Comparison of ENCODE assay signal across 10 cellular contexts in genomic region chr5:56142620-56143431, GRCh38.
A peak's percentile ranks its signal among the peaks of the same experiment; 100 is the strongest.
DNase-seq lines count a peak whose midpoint lies in the region; ATAC-seq and TF ChIP-seq lines count a peak whose summit lies in the region.
"Had no signal": no experiment of that assay in that cellular context is flagged by ENCODE, and none has a peak within 500 bp of the region (broad histone marks: within the 10 kb centered on the region; RNA-seq: fewer than 3 reads in every experiment).

No MANE protein-coding gene starts in this region.

- H3K4me1 ChIP-seq in CD8-positive, alpha-beta memory T cell (ENCODE audit: insufficient read depth, low read length) = peaks cover 49% of the 10 kb centered on the region

- H3K27me3 ChIP-seq in CD8-positive, alpha-beta memory T cell (ENCODE audit: insufficient read depth, low read length, poor library complexity, severe bottlenecking) = no peaks in the 10 kb centered on the region

- H3K36me3 Mint-ChIP-seq in CD8-positive, alpha-beta memory T cell = no peaks in the 10 kb centered on the region
- peaks cover 0 to 11% of the 10 kb centered on the region in 2 donors for H3K36me3 Mint-ChIP-seq in activated naive CD4-positive, alpha-beta T cell treated with anti-CD3 and anti-CD28 coated beads, Interleukin-2, amount 50 U/mL, for 72 hours
- H3K36me3 Mint-ChIP-seq in WTC11 = no peaks in the 10 kb centered on the region
- H3K36me3 Mint-ChIP-seq: mesothelial cell of epicardium had no signal

- H3K27ac Mint-ChIP-seq in CD8-positive, alpha-beta memory T cell = peak overlapping the region in 1 of 8 donors; percentile 30
- peak overlapping the region; percentile 13 to 16 for H3K27ac Mint-ChIP-seq in activated naive CD4-positive, alpha-beta T cell treated with anti-CD3 and anti-CD28 coated beads, Interleukin-2, amount 50 U/mL, for 72 hours
- H3K27ac Mint-ChIP-seq in WTC11 = no peak overlapping the region
- H3K27ac Mint-ChIP-seq: mesothelial cell of epicardium had no signal

- peak overlapping the region; percentile 25 for H3K4me3 ChIP-seq in CD8-positive, alpha-beta memory T cell (ENCODE audit: low read length)

- peak; percentile 77 for ATAC-seq in HG03060 (IDR thresholded peaks at IDR 0.05; ENCODE audit: low read depth, unreplicated experiment)
- peak; percentile 86 to 90 for ATAC-seq in activated naive CD4-positive, alpha-beta T cell treated with anti-CD3 and anti-CD28 coated beads, Interleukin-2, amount 50 U/mL, for 72 hours
- no peak for ATAC-seq in WTC11

- CTCF ChIA-PET in CD8-positive, alpha-beta memory T cell (lab: Charles Lee) = no interaction called here
- CTCF ChIA-PET in WTC11 (lab: Charles Lee) = no interaction called here

- POLR2A ChIA-PET in CD8-positive, alpha-beta memory T cell (lab: Charles Lee) = no interaction called here
- POLR2A ChIA-PET in WTC11 (lab: Charles Lee) = no interaction called here

- no peak for DNase-seq in CD8-positive, alpha-beta memory T cell
- DNase-seq in GM19238 (ENCODE audit: insufficient read length, low spot score) = peak; percentile 35
- DNase-seq in activated naive CD4-positive, alpha-beta T cell treated with anti-CD3 and anti-CD28 coated beads, Interleukin-2, amount 50 U/mL, for 72 hours (ENCODE audit: low spot score in 2 of 2) = no peak
- DNase-seq in WTC11 (ENCODE audit: low spot score) = no peak
- DNase-seq in foreskin melanocyte = no peak
- DNase-seq in NCI-H510A (lab: John Stamatoyannopoulos, UW) = no peak
- DNase-seq in C1 segment of cervical spinal cord (lab: John Stamatoyannopoulos, UW) = no peak
- DNase-seq: cortex of kidney had no signal

- H3K4me1 Mint-ChIP-seq in CD8-positive, alpha-beta memory T cell = peaks cover 2 to 4% (median 2%) of the 10 kb centered on the region in 3 donors
- no peaks in the 10 kb centered on the region for H3K4me1 Mint-ChIP-seq in WTC11

- H3K27me3 Mint-ChIP-seq in CD8-positive, alpha-beta memory T cell = peaks cover 0 to 3% of the 10 kb centered on the region in 2 donors
- no peaks in the 10 kb centered on the region for H3K27me3 Mint-ChIP-seq in WTC11 (ENCODE audit: low read depth)

- H3K4me3 Mint-ChIP-seq in CD8-positive, alpha-beta memory T cell = no peak overlapping the region
- no peak overlapping the region for H3K4me3 Mint-ChIP-seq in WTC11
- H3K4me3 Mint-ChIP-seq: mesothelial cell of epicardium had no signal

- H3K36me3 ChIP-seq in CD8-positive, alpha-beta memory T cell (ENCODE audit: insufficient read depth, low read length) = no peaks in the 10 kb centered on the region

- no peaks in the 10 kb centered on the region for H3K9me3 Mint-ChIP-seq in CD8-positive, alpha-beta memory T cell
- peaks cover 5 to 11% of the 10 kb centered on the region in 2 donors for H3K9me3 Mint-ChIP-seq in activated naive CD4-positive, alpha-beta T cell treated with anti-CD3 and anti-CD28 coated beads, Interleukin-2, amount 50 U/mL, for 72 hours
- no peaks in the 10 kb centered on the region for H3K9me3 Mint-ChIP-seq in WTC11
- H3K9me3 Mint-ChIP-seq: mesothelial cell of epicardium had no signal

- no peak overlapping the region for H3K27ac ChIP-seq in CD8-positive, alpha-beta memory T cell (ENCODE audit: low read depth, low read length)

- no peak for TF ChIP-seq CTCF in WTC11 (IDR thresholded peaks at IDR 0.05)

- no peaks in the 10 kb centered on the region for H3K9me3 ChIP-seq in CD8-positive, alpha-beta memory T cell (ENCODE audit: low read length)

TF ChIP-seq in WTC11, 78 proteins besides CTCF, POLR2A, EP300 and RAD21 (continues in another document):
- TF ChIP-seq NFYB (CRISPR knock-in tag; conservative IDR thresholded peaks at IDR 0.05; ENCODE audit: low read depth) (no peak), USF2 (CRISPR knock-in tag; IDR thresholded peaks at IDR 0.05) (no peak), AFF4 (CRISPR knock-in tag; IDR thresholded peaks at IDR 0.05; ENCODE audit: borderline replicate concordance) (no peak), ZNF317 (CRISPR knock-in tag; IDR thresholded peaks at IDR 0.05; ENCODE audit: borderline replicate concordance, low read depth) (no peak), PRRX2 (CRISPR knock-in tag; IDR thresholded peaks at IDR 0.05) (no peak), SP1 (CRISPR knock-in tag; conservative IDR thresholded peaks at IDR 0.05) (no peak), FOXJ3 (CRISPR knock-in tag; IDR thresholded peaks at IDR 0.05; ENCODE audit: borderline replicate concordance) (no peak), FOXP1 (CRISPR knock-in tag; IDR thresholded peaks at IDR 0.05; ENCODE audit: borderline replicate concordance) (no peak), ZSCAN18 (CRISPR knock-in tag; IDR thresholded peaks at IDR 0.05) (no peak), ATF1 (CRISPR knock-in tag; IDR thresholded peaks at IDR 0.05) (no peak), TCF7 (CRISPR knock-in tag; IDR thresholded peaks at IDR 0.05; ENCODE audit: low read depth) (no peak), NR2C2 (CRISPR knock-in tag; IDR thresholded peaks at IDR 0.05) (no peak), JUN (CRISPR knock-in tag; IDR thresholded peaks at IDR 0.05) (no peak), FOXK1 (CRISPR knock-in tag; IDR thresholded peaks at IDR 0.05) (no peak)
